12 cellular contexts compared by ENCODE assay signal in genomic region chr6:33770833-33771341, GRCh38. TPM values are rescaled to one million over a fixed set of nuclear protein-coding genes. Genes with fewer than 3 reads are reported as not detected.
DNase-seq lines count a peak whose midpoint lies in the region; ATAC-seq and TF ChIP-seq lines count a peak whose summit lies in the region.
"Had no signal": no experiment of that assay in that cellular context is flagged by ENCODE, and none has a peak within 500 bp of the region (broad histone marks: within the 10 kb centered on the region; RNA-seq: fewer than 3 reads in every experiment).

No MANE protein-coding gene starts in this region.

- H3K4me3 ChIP-seq in duodenal mucosa (ENCODE audit: low read depth in 1 of 2, low read length in 2 of 2) (no peak overlapping the region), tibial artery (peak overlapping the region in 1 of 2 donors; percentile 31)

- peak overlapping the region; percentile 94 for H3K27ac Mint-ChIP-seq in mesothelial cell of epicardium
- H3K27ac Mint-ChIP-seq: activated B cell treated with CpG ODN at 0.5 μM for 24 hours; stimulated activated memory B cell treated with anti-CD40 and anti-IgM and Interleukin-4, amounts not matched to agents 10 μg/mL and 1 μg/mL and 100 μg/mL, for 72 hours had no signal

- H3K36me3 ChIP-seq in duodenal mucosa (ENCODE audit: control insufficient read depth in 1 of 2, insufficient read depth in 2 of 2, low read length in 2 of 2) = peaks cover 21 to 37% of the 10 kb centered on the region in 2 donors
- H3K36me3 ChIP-seq in tibial artery = peaks cover 28 to 39% (median 38%) of the 10 kb centered on the region in 3 donors

- H3K4me1 Mint-ChIP-seq in mesothelial cell of epicardium = peaks cover 36% of the 10 kb centered on the region

- peaks cover 4% of the 10 kb centered on the region in 2 donors for H3K27me3 ChIP-seq in duodenal mucosa (ENCODE audit: control insufficient read depth in 1 of 2, insufficient read depth in 2 of 2, low read length in 2 of 2)
- no peaks in the 10 kb centered on the region for H3K27me3 ChIP-seq in tibial artery

- H3K9me3 Mint-ChIP-seq in mesothelial cell of epicardium = no peaks in the 10 kb centered on the region
- H3K9me3 Mint-ChIP-seq: activated B cell treated with CpG ODN at 0.5 μM for 24 hours; effector memory CD8-positive, alpha-beta T cell; stimulated activated memory B cell treated with anti-CD40 and anti-IgM and Interleukin-4, amounts not matched to agents 10 μg/mL and 1 μg/mL and 100 μg/mL, for 72 hours had no signal

- no peaks in the 10 kb centered on the region for H3K9me3 ChIP-seq in duodenal mucosa (ENCODE audit: control insufficient read depth in 1 of 2, low read length in 2 of 2)
- no peaks in the 10 kb centered on the region for H3K9me3 ChIP-seq in tibial artery

- DNase-seq in mesothelial cell of epicardium (ENCODE audit: low spot score in 2 of 2, unreplicated experiment in 2 of 2) = no peak
- peak in 1 of 2 donors; percentile 70 for DNase-seq in tibial artery
- no peak for DNase-seq in NCI-H1694 treated with DMSO at 0.1 percent for 48 hours (lab: John Stamatoyannopoulos, UW)
- DNase-seq in activated CD8-positive, alpha-beta memory T cell treated with anti-CD3 and anti-CD28 coated beads for 24 hours = no peak
- DNase-seq in substantia nigra (lab: John Stamatoyannopoulos, UW) = no peak

- H3K27ac ChIP-seq in duodenal mucosa (ENCODE audit: low read depth, low read length) = peak overlapping the region; percentile 8
- H3K27ac ChIP-seq in tibial artery = peak overlapping the region; percentile 69 to 76
- no peak overlapping the region for H3K27ac ChIP-seq in substantia nigra (ENCODE audit: low read depth, low read length, poor library complexity, severe bottlenecking)

- no peak for ATAC-seq in HG02642 (IDR thresholded peaks at IDR 0.05; ENCODE audit: poor library complexity, unreplicated experiment)

- no peak overlapping the region for H3K4me3 Mint-ChIP-seq in mesothelial cell of epicardium
- H3K4me3 Mint-ChIP-seq: activated B cell treated with CpG ODN at 0.5 μM for 24 hours; effector memory CD8-positive, alpha-beta T cell; stimulated activated memory B cell treated with anti-CD40 and anti-IgM and Interleukin-4, amounts not matched to agents 10 μg/mL and 1 μg/mL and 100 μg/mL, for 72 hours had no signal

- H3K9ac ChIP-seq in duodenal mucosa (ENCODE audit: low read depth in 1 of 2, low read length in 2 of 2) = peak overlapping the region in 1 of 2 donors; percentile 4

- H3K4me1 ChIP-seq in duodenal mucosa (ENCODE audit: control insufficient read depth in 1 of 2, insufficient read depth in 2 of 2, low read length in 2 of 2) (peaks cover 7 to 27% of the 10 kb centered on the region in 2 donors), tibial artery (peaks cover 0 to 52% (median 40%) of the 10 kb centered on the region in 4 donors)

- intact Hi-C loops in tibial artery (cut with DNase I; ENCODE audit: low total_unique reads) = loop anchor here (5.0 kb wide), 1 partner anchor 381 kb away; no protein-coding TSS in a partner anchor

- peaks cover 5% of the 10 kb centered on the region for H3K27me3 Mint-ChIP-seq in mesothelial cell of epicardium (ENCODE audit: low read depth)

- no peak for TF ChIP-seq CTCF in mesothelial cell of epicardium (IDR thresholded peaks at IDR 0.05; ENCODE audit: unreplicated experiment)
- no peak for TF ChIP-seq CTCF in tibial artery (IDR thresholded peaks at IDR 0.05)

- H3K36me3 Mint-ChIP-seq in mesothelial cell of epicardium = peaks cover 16% of the 10 kb centered on the region

TF ChIP-seq in PFSK-1, 5 proteins besides CTCF, POLR2A, EP300 and RAD21:
- TF ChIP-seq TAF1 (IDR thresholded peaks at IDR 0.05; ENCODE audit: borderline replicate concordance, insufficient read depth, low read length) = no peak
- TF ChIP-seq POLR2AphosphoS5 (IDR thresholded peaks at IDR 0.05; ENCODE audit: low read depth, low read length) = peak; percentile 41; the same call in 1 of the 2 replicates

RNA-seq across cellular contexts. Expression of gene LEMD2, which starts 18.0 kb away (rescaled TPM):
- 78.3 TPM for polyA plus RNA-seq in PFSK-1 (2012; ENCODE audit: insufficient read length, low read depth)
- 80.6 to 85.3 TPM (median 82.2 TPM) in 3 replicates for total RNA-seq in mesothelial cell of epicardium

RNA-seq across cellular contexts. Expression of gene IP6K3, which starts 24.2 kb away (rescaled TPM):
- not detected for polyA plus RNA-seq in PFSK-1 (2012; ENCODE audit: insufficient read length, low read depth)
- 0.11 to 0.16 TPM in 2 of 3 replicates, not detected in the other for total RNA-seq in mesothelial cell of epicardium
- total RNA-seq: activated B cell treated with CpG ODN at 0.5 μM for 24 hours had no signal

RNA-seq across cellular contexts. Expression of gene MLN, which starts 32.9 kb away (rescaled TPM):
- not detected for polyA plus RNA-seq in PFSK-1 (2012; ENCODE audit: insufficient read length, low read depth)
- total RNA-seq in mesothelial cell of epicardium = not detected in 3 replicates
- total RNA-seq: activated B cell treated with CpG ODN at 0.5 μM for 24 hours, kidney epithelial cell had no signal

RNA-seq across cellular contexts. Expression of gene UQCC2, which starts 59.4 kb away (rescaled TPM):
- polyA plus RNA-seq in PFSK-1 (2012; ENCODE audit: insufficient read length, low read depth) = 291 TPM
- total RNA-seq in mesothelial cell of epicardium = 79.0 to 79.6 TPM (median 79.4 TPM) in 3 replicates
